20 cellular contexts compared by ENCODE assay signal in the genomic region with DNA sequence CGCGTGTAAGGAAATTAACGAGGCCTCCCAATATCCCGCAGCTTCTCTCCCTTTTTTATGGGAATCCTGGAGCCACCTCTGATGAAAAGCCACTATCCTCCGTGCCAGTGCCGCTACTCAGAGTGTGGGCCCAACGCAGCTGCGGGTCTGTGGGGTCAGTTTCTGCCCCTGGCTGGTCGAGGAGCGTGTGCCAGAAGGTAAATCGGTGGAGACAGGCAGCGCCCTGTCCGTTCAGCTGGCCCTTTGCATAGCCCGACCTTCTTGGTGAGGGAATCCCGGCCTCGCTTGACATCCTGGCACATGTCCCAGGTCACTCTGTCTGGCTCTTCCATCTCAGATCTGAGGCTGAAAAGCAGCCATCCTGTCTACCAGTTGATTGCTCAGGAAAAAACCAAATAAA. TPM values are rescaled to one million over a fixed set of nuclear protein-coding genes. Genes with fewer than 3 reads are reported as not detected.
"Had no signal": no experiment of that assay in that cellular context is flagged by ENCODE, and none has a peak within 500 bp of the region (broad histone marks: within the 10 kb centered on the region; RNA-seq: fewer than 3 reads in every experiment).

No MANE protein-coding gene starts in this region.

- DNase-seq: activated CD4-positive, alpha-beta T cell treated with anti-CD3 and anti-CD28 coated beads, Interleukin-2, amount 50 U/mL, for 1 hour; activated CD8-positive, alpha-beta memory T cell treated with anti-CD3 and anti-CD28 coated beads for 24 hours; activated gamma-delta T cell treated with Interleukin-2 at 50 U/mL for 16 hours; activated naive CD8-positive, alpha-beta T cell treated with anti-CD3 and anti-CD28 coated beads for 36 hours; cerebellar nuclear complex; erythroblast; left ventricle myocardium inferior; mesendoderm; small intestine; stimulated activated CD4-positive, alpha-beta T cell treated with anti-CD3 and anti-CD28 coated beads, Interleukin-4, amount 100 ng/mL, for 4 hours; stimulated activated CD8-positive, alpha-beta memory T cell treated with anti-CD3 and anti-CD28 coated beads, Interleukin-4, amount 100 ng/mL, for 48 hours; stimulated activated naive CD8-positive, alpha-beta T cell treated with anti-CD3 and anti-CD28 coated beads, Interleukin-15, Interleukin-2, amounts not matched to agents 100 U/mL and 50 U/mL, for 24 hours; SW 1271; thyroid gland had no signal

- H3K4me3 Mint-ChIP-seq: activated naive CD8-positive, alpha-beta T cell treated with anti-CD3 and anti-CD28 coated beads for 36 hours; natural killer cell treated with Interleukin-12 subunit alpha and Interleukin-12 subunit beta and Interleukin-15 and Interleukin-18, amount 100 ng/mL, for 72 hours; T-helper 2 cell treated with Interferon-gamma antibody and Interleukin-4, amounts not matched to agents 5 μg/mL and 100 μg/mL, for 36 hours had no signal

- H3K27ac Mint-ChIP-seq: activated naive CD8-positive, alpha-beta T cell treated with anti-CD3 and anti-CD28 coated beads for 36 hours; natural killer cell treated with Interleukin-12 subunit alpha and Interleukin-12 subunit beta and Interleukin-15 and Interleukin-18, amount 100 ng/mL, for 72 hours; progenitor cell of endocrine pancreas; T-helper 2 cell treated with Interferon-gamma antibody and Interleukin-4, amounts not matched to agents 5 μg/mL and 100 μg/mL, for 36 hours had no signal

- H3K36me3 ChIP-seq: thyroid gland had no signal

- H3K36me3 Mint-ChIP-seq: activated naive CD8-positive, alpha-beta T cell treated with anti-CD3 and anti-CD28 coated beads for 36 hours; natural killer cell treated with Interleukin-12 subunit alpha and Interleukin-12 subunit beta and Interleukin-15 and Interleukin-18, amount 100 ng/mL, for 72 hours had no signal

- H3K9me3 ChIP-seq: left ventricle myocardium inferior, right atrium auricular region, thyroid gland had no signal

- H3K4me3 ChIP-seq: hepatocyte, left ventricle myocardium inferior, right atrium auricular region, thyroid gland had no signal

- H3K27me3 ChIP-seq: thyroid gland had no signal

- ATAC-seq: activated CD4-positive, CD25-positive, alpha-beta regulatory T cell treated with anti-CD3 and anti-CD28 coated beads, Interleukin-2, amount 50 U/mL, for 24 hours; natural killer cell treated with Interleukin-12 subunit alpha and Interleukin-12 subunit beta and Interleukin-15 and Interleukin-18, amount 100 ng/mL, for 72 hours; stimulated activated naive CD8-positive, alpha-beta T cell treated with anti-CD3 and anti-CD28 coated beads, Interleukin-15, Interleukin-2, amounts not matched to agents 100 U/mL and 50 U/mL, for 24 hours had no signal

- H3K27ac ChIP-seq: hepatocyte, left ventricle myocardium inferior, right atrium auricular region, thyroid gland had no signal

- H3K9me3 Mint-ChIP-seq: activated naive CD8-positive, alpha-beta T cell treated with anti-CD3 and anti-CD28 coated beads for 36 hours had no signal

RNA-seq across cellular contexts. Expression of gene THBS2, which starts 4.6 kb away (rescaled TPM):
- total RNA-seq: activated naive CD8-positive, alpha-beta T cell treated with anti-CD3 and anti-CD28 coated beads for 36 hours; natural killer cell treated with Interleukin-12 subunit alpha and Interleukin-12 subunit beta and Interleukin-15 and Interleukin-18, amount 100 ng/mL, for 72 hours; progenitor cell of endocrine pancreas had no signal
